Comparison of ENCODE assay signal across 1 cellular context in the genomic region with DNA sequence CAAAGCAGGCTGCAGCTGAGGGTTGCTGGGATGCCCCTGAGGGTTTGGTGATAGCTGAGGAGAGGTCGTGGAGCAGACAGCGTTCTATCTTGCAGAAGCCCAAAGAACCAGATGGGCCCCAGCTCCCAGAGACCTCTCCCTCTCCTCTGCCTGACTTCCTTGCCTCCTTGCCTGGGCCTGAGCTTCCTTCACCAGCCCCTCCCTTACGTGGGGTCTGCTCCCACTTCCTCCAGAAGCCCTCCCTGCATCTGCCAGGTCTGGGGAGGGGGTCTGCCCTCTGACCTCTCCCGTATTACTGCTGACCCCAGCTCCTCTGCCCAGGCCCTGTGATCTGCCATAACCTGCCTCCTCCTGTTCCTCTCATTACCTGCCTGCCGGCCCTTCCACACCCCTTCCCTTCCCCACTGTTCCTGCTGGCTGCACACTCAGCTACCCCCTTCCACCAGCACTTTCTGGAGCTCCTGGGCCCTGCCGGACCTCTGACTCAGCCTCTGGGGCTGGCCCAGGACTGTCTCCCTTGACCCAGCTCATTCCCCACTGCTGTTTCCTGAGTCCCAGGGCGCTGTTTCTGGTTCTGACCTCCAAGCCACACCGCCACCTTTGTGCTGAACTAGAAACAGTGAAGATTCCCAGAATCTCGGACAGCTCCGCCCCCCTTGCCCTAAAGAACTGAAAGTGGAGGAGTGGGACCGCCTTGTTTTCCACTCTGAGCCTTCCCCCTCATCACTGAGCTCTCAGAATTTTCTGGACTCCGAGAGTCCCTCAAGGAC.
TF ChIP-seq lines count a peak whose summit lies in the region.

No MANE protein-coding gene starts in this region.

TF ChIP-seq in H1, 55 proteins besides CTCF, POLR2A, EP300 and RAD21 (continued from another document):
- TF ChIP-seq SP1 (IDR thresholded peaks at IDR 0.05; ENCODE audit: low read depth, low read length) = no peak
- TF ChIP-seq CEBPB (IDR thresholded peaks at IDR 0.05; ENCODE audit: low read depth, low read length) = no peak
- no peak for TF ChIP-seq SIX5 (IDR thresholded peaks at IDR 0.05; ENCODE audit: low read depth, low read length)
- no peak for TF ChIP-seq YY1 (IDR thresholded peaks at IDR 0.05; ENCODE audit: low read depth, low read length)
- no peak for TF ChIP-seq CTBP2 (IDR thresholded peaks at IDR 0.05; ENCODE audit: borderline replicate concordance, insufficient read depth, insufficient read length, low read length)
- TF ChIP-seq TAF7 (optimal IDR thresholded peaks at IDR 0.05; ENCODE audit: borderline replicate concordance, low read depth, low read length) = no peak
- no peak for TF ChIP-seq EGR1 (IDR thresholded peaks at IDR 0.05; ENCODE audit: borderline replicate concordance, low read depth, low read length)
- TF ChIP-seq SIRT6 (IDR thresholded peaks at IDR 0.05; ENCODE audit: low read length) = no peak
- TF ChIP-seq SRF (IDR thresholded peaks at IDR 0.05; ENCODE audit: low read depth, low read length) = no peak
- no peak for TF ChIP-seq BCL11A (IDR thresholded peaks at IDR 0.05; ENCODE audit: low read depth in 2 of 2, low read length in 2 of 2)
- no peak for TF ChIP-seq PHF8 (conservative IDR thresholded peaks at IDR 0.05; ENCODE audit: low read depth, low read length)
- no peak for TF ChIP-seq SIN3A (conservative IDR thresholded peaks at IDR 0.05 in 1 of 2, IDR thresholded peaks at IDR 0.05 in 1 of 2; ENCODE audit: low read depth in 1 of 2, low read length in 2 of 2)
- TF ChIP-seq GABPA (IDR thresholded peaks at IDR 0.05; ENCODE audit: borderline replicate concordance, insufficient read depth, low read length) = no peak
- no peak for TF ChIP-seq BACH1 (IDR thresholded peaks at IDR 0.05; ENCODE audit: low read length)
- TF ChIP-seq TAF1 (IDR thresholded peaks at IDR 0.05; ENCODE audit: low read depth, low read length) = no peak
- TF ChIP-seq ZNF274 (IDR thresholded peaks at IDR 0.05; ENCODE audit: borderline replicate concordance, extremely low read depth, low read length) = no peak
- TF ChIP-seq, protein P1, sequence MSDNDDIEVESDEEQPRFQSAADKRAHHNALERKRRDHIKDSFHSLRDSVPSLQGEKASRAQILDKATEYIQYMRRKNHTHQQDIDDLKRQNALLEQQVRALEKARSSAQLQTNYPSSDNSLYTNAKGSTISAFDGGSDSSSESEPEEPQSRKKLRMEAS (IDR thresholded peaks at IDR 0.05) = no peak
